In the genomic region with DNA sequence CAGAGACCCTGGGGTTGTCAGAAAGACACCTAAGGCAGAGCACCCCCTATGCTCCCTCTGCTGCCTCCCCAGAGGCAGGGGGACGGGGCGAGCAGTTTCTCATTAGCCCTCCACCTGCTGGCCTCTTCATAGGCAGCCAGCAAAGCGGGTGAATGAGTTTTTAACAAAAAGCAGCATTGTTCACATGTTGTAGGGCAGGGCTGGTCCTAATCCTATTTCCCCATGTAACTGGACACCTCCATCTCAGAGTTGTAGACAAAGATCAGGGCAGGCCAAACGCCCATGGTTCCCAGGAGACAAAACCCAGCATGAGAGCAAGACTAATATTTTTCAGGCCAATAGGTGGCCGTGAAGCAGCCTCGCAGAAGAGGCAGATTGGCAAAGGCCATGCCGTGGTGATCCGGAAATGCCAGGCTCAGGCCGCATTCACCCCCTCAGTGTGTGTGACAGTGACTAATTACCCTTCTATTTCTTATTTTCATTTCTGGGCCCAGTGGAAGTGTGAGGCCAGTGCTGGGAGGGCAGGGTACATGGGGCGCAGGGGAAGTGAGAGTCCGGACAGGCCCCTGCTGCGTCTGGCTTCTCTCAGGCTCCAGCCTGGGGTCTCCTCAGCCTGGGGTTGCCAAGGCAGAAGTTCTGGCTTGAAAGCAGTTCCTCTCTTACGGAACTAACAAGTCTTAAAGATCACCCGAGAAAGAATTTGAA, we compare ENCODE assay signal across 8 cellular contexts.
A peak's percentile ranks its signal among the peaks of the same experiment; 100 is the strongest.
DNase-seq lines count a peak whose midpoint lies in the region; ATAC-seq and TF ChIP-seq lines count a peak whose summit lies in the region.

No MANE protein-coding gene starts in this region.

- H3K9me3 ChIP-seq in A673 (ENCODE audit: low read depth, low read length, poor library complexity, severe bottlenecking): no peaks in the 10 kb centered on the region
- no peaks in the 10 kb centered on the region for H3K9me3 ChIP-seq in lung (ENCODE audit: control insufficient read depth in 2 of 2, insufficient read depth in 1 of 2, low read length in 1 of 2)

- peak overlapping the region; percentile 63 for H3K4me3 Mint-ChIP-seq in dendritic cell treated with granulocyte-macrophage colony-stimulating factor and Interleukin-4, amounts not matched to agents 40 ng/mL and 50 ng/mL, for 4 days
- peak overlapping the region; percentile 74 for H3K4me3 Mint-ChIP-seq in type B pancreatic cell

- POLR2A ChIA-PET in A673 (lab: Charles Lee; ENCODE audit: low non-redundant PET): no interaction called here

- no peaks in the 10 kb centered on the region for H3K27me3 ChIP-seq in A673 (replicated peaks; ENCODE audit: insufficient read depth, low read depth, low read length, poor library complexity)
- H3K27me3 ChIP-seq in lung (ENCODE audit: control insufficient read depth, insufficient read depth): no peaks in the 10 kb centered on the region

- H3K4me1 ChIP-seq in A673 (ENCODE audit: insufficient read depth, low read length, poor library complexity, severe bottlenecking) (peaks cover 7% of the 10 kb centered on the region), lung (ENCODE audit: control insufficient read depth in 2 of 2, insufficient read depth in 2 of 2, low read length in 2 of 2) (peaks cover 0 to 4% of the 10 kb centered on the region in 2 donors)

- H3K27ac ChIP-seq in A673 (ENCODE audit: low read depth, low read length, poor library complexity, severe bottlenecking) (no peak overlapping the region), lung (ENCODE audit: low read depth in 1 of 2, low read length in 1 of 2) (peak overlapping the region in 1 of 2 donors; percentile 50)

- BruUV-seq in A673 (replicated peaks; lab: Mats Ljungman, UMichigan): no TSS peak

- H3K9me3 Mint-ChIP-seq in dendritic cell treated with granulocyte-macrophage colony-stimulating factor and Interleukin-4, amounts not matched to agents 40 ng/mL and 50 ng/mL, for 4 days: no peaks in the 10 kb centered on the region
- no peaks in the 10 kb centered on the region for H3K9me3 Mint-ChIP-seq in type B pancreatic cell

- ATAC-seq in GM18870 (IDR thresholded peaks at IDR 0.05; ENCODE audit: unreplicated experiment) (peak; percentile 71), HG03066 (IDR thresholded peaks at IDR 0.05; ENCODE audit: low read depth, unreplicated experiment) (peak; percentile 70), lung (ENCODE audit: insufficient read depth, low FRiP score) (peak; percentile 6)

- no peaks in the 10 kb centered on the region for H3K36me3 Mint-ChIP-seq in dendritic cell treated with granulocyte-macrophage colony-stimulating factor and Interleukin-4, amounts not matched to agents 40 ng/mL and 50 ng/mL, for 4 days (ENCODE audit: low read depth)
- peaks cover 53% of the 10 kb centered on the region for H3K36me3 Mint-ChIP-seq in type B pancreatic cell

- H3K27ac Mint-ChIP-seq in dendritic cell treated with granulocyte-macrophage colony-stimulating factor and Interleukin-4, amounts not matched to agents 40 ng/mL and 50 ng/mL, for 4 days: peak overlapping the region; percentile 94
- H3K27ac Mint-ChIP-seq in type B pancreatic cell: peak overlapping the region; percentile 86

- TF ChIP-seq CTCF in A673 (conservative IDR thresholded peaks at IDR 0.05; ENCODE audit: low read depth, low read length) (peak; percentile 28; the same call in 1 of the 2 replicates), lung (IDR thresholded peaks at IDR 0.05; ENCODE audit: control extremely low read depth, extremely low read depth) (no peak), type B pancreatic cell (conservative IDR thresholded peaks at IDR 0.05) (peak; percentile 71)

- peaks cover 54% of the 10 kb centered on the region for H3K4me1 Mint-ChIP-seq in dendritic cell treated with granulocyte-macrophage colony-stimulating factor and Interleukin-4, amounts not matched to agents 40 ng/mL and 50 ng/mL, for 4 days (ENCODE audit: low read depth)
- peaks cover 36% of the 10 kb centered on the region for H3K4me1 Mint-ChIP-seq in type B pancreatic cell (ENCODE audit: unreplicated experiment)

- no peaks in the 10 kb centered on the region for H3K27me3 Mint-ChIP-seq in dendritic cell treated with granulocyte-macrophage colony-stimulating factor and Interleukin-4, amounts not matched to agents 40 ng/mL and 50 ng/mL, for 4 days
- no peaks in the 10 kb centered on the region for H3K27me3 Mint-ChIP-seq in type B pancreatic cell

- intact Hi-C loops in A673 (cut with micrococcal nuclease; ENCODE audit: unreplicated experiment): no loop called here
- intact Hi-C loops in dendritic cell treated with granulocyte-macrophage colony-stimulating factor and Interleukin-4, amounts not matched to agents 40 ng/mL and 50 ng/mL, for 4 days (cut with micrococcal nuclease): loop anchor here (5.0 kb wide), 1 partner anchor 59 kb away; no protein-coding TSS in a partner anchor

- DNase-seq in A673 (ENCODE audit: low spot score) (peak; percentile 7), NOMO-1 (lab: John Stamatoyannopoulos, UW; ENCODE audit: unreplicated experiment in 2 of 2) (peak; percentile 73 to 78), lung (ENCODE audit: low spot score) (no peak), type B pancreatic cell (ENCODE audit: extremely low spot score, unreplicated experiment) (no peak)
- no peak for DNase-seq in activated CD4-positive, CD25-positive, alpha-beta regulatory T cell (lab: John Stamatoyannopoulos, UW)

- H3K4me3 ChIP-seq in A673 (ENCODE audit: low read depth, low read length, poor library complexity, severe bottlenecking) (no peak overlapping the region), lung (no peak overlapping the region)

- H3K36me3 ChIP-seq in A673 (ENCODE audit: insufficient read depth, low read length, poor library complexity, severe bottlenecking) (no peaks in the 10 kb centered on the region), lung (ENCODE audit: control insufficient read depth in 2 of 2, insufficient read depth in 2 of 2, low read length in 2 of 2) (peaks cover 0 to 2% of the 10 kb centered on the region in 2 donors)

- CTCF ChIA-PET in A673 (lab: Charles Lee): no interaction called here

- 40 to 46% methylated on average over 14 of the region's 14 CpGs for WGBS in lung, 2 donors

Comparison
In these comparisons a context has a peak if more than half of its experiments do, and no peak if none do; other contexts are left out.
1. DNase-seq: peak in A673 (single experiment) and NOMO-1 (2 of 2); none in lung (single experiment), type B pancreatic cell (single experiment) and activated CD4-positive, CD25-positive, alpha-beta regulatory T cell (0 of 4).
2. ATAC-seq: peak in every context shown above with its lines; median percentile 71 in GM18870; 70 in HG03066; 6 in lung.